ENCODE assay signal across 8 cellular contexts in genomic region chr16:49575352-49576172, GRCh38.
A peak's percentile ranks its signal among the peaks of the same experiment; 100 is the strongest.
DNase-seq lines count a peak whose midpoint lies in the region; ATAC-seq and TF ChIP-seq lines count a peak whose summit lies in the region.

No MANE protein-coding gene starts in this region.

- H3K4me2 ChIP-seq in neuronal stem cell (ENCODE audit: insufficient read depth, low read length, poor library complexity, severe bottlenecking): no peak overlapping the region

- no peaks in the 10 kb centered on the region for H3K36me3 ChIP-seq in adrenal gland (replicated peaks in 1 of 2)
- peaks cover 2 to 23% of the 10 kb centered on the region in 2 donors for H3K36me3 ChIP-seq in neuronal stem cell (replicated peaks in 1 of 2; ENCODE audit: control insufficient read depth in 2 of 2, insufficient read depth in 2 of 2, low read length in 2 of 2)

- H3K9ac ChIP-seq in neuronal stem cell (ENCODE audit: low read depth, low read length, poor library complexity): no peak overlapping the region

- no peak overlapping the region for H2BK120ac ChIP-seq in neuronal stem cell (ENCODE audit: low read depth, low read length)

- H3K4me3 ChIP-seq in adrenal gland (no peak overlapping the region), neuronal stem cell (ENCODE audit: low read length in 2 of 2) (no peak overlapping the region)

- intact Hi-C loops in adrenal gland (cut with DNase I): no loop called here

- 67 to 72% (median 69%) methylated on average over 14 of the region's 14 CpGs for WGBS in adrenal gland, 4 donors
- no CpG with 5 or more reads among the region's 14 CpGs for WGBS in neuronal stem cell (ENCODE audit: extremely low coverage in 2 of 2, insufficient read length in 2 of 2, insufficient replicate concordance in 1 of 2), 2 donors

- no peak overlapping the region for H3K18ac ChIP-seq in neuronal stem cell (ENCODE audit: low read length)

- no peak overlapping the region for H3K23ac ChIP-seq in neuronal stem cell (ENCODE audit: low read depth, low read length, poor library complexity)

- no peaks in the 10 kb centered on the region for H3K27me3 ChIP-seq in adrenal gland
- no peaks in the 10 kb centered on the region for H3K27me3 ChIP-seq in neuronal stem cell (ENCODE audit: control insufficient read depth in 3 of 3, insufficient read depth in 3 of 3, low read depth in 1 of 3, low read length in 3 of 3)

- TF ChIP-seq POLR2A in adrenal gland (IDR thresholded peaks at IDR 0.05): no peak

- DNase-seq in adrenal gland: peak in 6 of 7 donors; percentile 36 to 61 (median 46)
- DNase-seq in neuronal stem cell (ENCODE audit: low spot score): no peak
- no peak for DNase-seq in activated CD4-positive, alpha-beta T cell treated with anti-CD3 and anti-CD28 coated beads for 1 hour
- no peak for DNase-seq in UCSD-AML1 (lab: John Stamatoyannopoulos, UW; ENCODE audit: unreplicated experiment)
- DNase-seq in NCI-H446 (lab: John Stamatoyannopoulos, UW): no peak
- no peak for DNase-seq in NCI-H2107 (lab: John Stamatoyannopoulos, UW)

- H3K9me3 ChIP-seq in adrenal gland (replicated peaks in 1 of 3) (no peaks in the 10 kb centered on the region), neuronal stem cell (replicated peaks in 1 of 2; ENCODE audit: control insufficient read depth in 2 of 2, insufficient read depth in 1 of 2, low read depth in 1 of 2, low read length in 2 of 2) (peaks cover 0 to 8% of the 10 kb centered on the region in 2 donors)

- ATAC-seq in GM19372 (IDR thresholded peaks at IDR 0.05; ENCODE audit: low read depth, unreplicated experiment) (peak; percentile 99), HG03097 (IDR thresholded peaks at IDR 0.05; ENCODE audit: low FRiP score, unreplicated experiment) (peak; percentile 96)

- peaks cover 4% of the 10 kb centered on the region for H3K79me1 ChIP-seq in neuronal stem cell (ENCODE audit: low read depth, low read length)

- H2AFZ ChIP-seq in neuronal stem cell (ENCODE audit: low read length): no peak overlapping the region

- H3K14ac ChIP-seq in neuronal stem cell (ENCODE audit: low read length): peak overlapping the region; percentile 58

- no peak overlapping the region for H4K8ac ChIP-seq in neuronal stem cell (ENCODE audit: low read depth, low read length)

- no peak overlapping the region for H3K4ac ChIP-seq in neuronal stem cell (ENCODE audit: low read length)

- no peak overlapping the region for H2BK5ac ChIP-seq in neuronal stem cell (ENCODE audit: low read length)

- H3K4me1 ChIP-seq in adrenal gland (replicated peaks in 1 of 2) (no peaks in the 10 kb centered on the region), neuronal stem cell (ENCODE audit: control insufficient read depth in 2 of 2, insufficient read depth in 1 of 2, low read depth in 1 of 2, low read length in 2 of 2) (peaks cover 0 to 17% of the 10 kb centered on the region in 2 donors)

- no peak overlapping the region for H2BK15ac ChIP-seq in neuronal stem cell (ENCODE audit: low read length)

- no peak for TF ChIP-seq CTCF in adrenal gland (IDR thresholded peaks at IDR 0.05)

- H2AK5ac ChIP-seq in neuronal stem cell (ENCODE audit: low read depth, low read length): no peak overlapping the region

- peak overlapping the region in 1 of 5 donors; percentile 58 for H3K27ac ChIP-seq in adrenal gland
- H3K27ac ChIP-seq in neuronal stem cell (replicated peaks; ENCODE audit: low read length): no peak overlapping the region

- no peak overlapping the region for H4K91ac ChIP-seq in neuronal stem cell (ENCODE audit: low read depth, low read length, poor library complexity)

- H2BK12ac ChIP-seq in neuronal stem cell (ENCODE audit: low read length): no peak overlapping the region

Comparison
In these comparisons a context has a peak if more than half of its experiments do, and no peak if none do; other contexts are left out.
1. DNase-seq: peak in adrenal gland (6 of 7); none in neuronal stem cell (single experiment), activated CD4-positive, alpha-beta T cell treated with anti-CD3 and anti-CD28 coated beads for 1 hour (single experiment), UCSD-AML1 (single experiment), NCI-H446 (0 of 2) and NCI-H2107 (single experiment).